In genomic region chr9:34279431-34279830, GRCh38 we compare ENCODE assay signal across 1 cellular context.
TF ChIP-seq lines count a peak whose summit lies in the region.

No MANE protein-coding gene starts in this region.

TF ChIP-seq in GM23338, 12 proteins besides CTCF, POLR2A, EP300 and RAD21 (continued from another document):
- TF ChIP-seq, protein P1, sequence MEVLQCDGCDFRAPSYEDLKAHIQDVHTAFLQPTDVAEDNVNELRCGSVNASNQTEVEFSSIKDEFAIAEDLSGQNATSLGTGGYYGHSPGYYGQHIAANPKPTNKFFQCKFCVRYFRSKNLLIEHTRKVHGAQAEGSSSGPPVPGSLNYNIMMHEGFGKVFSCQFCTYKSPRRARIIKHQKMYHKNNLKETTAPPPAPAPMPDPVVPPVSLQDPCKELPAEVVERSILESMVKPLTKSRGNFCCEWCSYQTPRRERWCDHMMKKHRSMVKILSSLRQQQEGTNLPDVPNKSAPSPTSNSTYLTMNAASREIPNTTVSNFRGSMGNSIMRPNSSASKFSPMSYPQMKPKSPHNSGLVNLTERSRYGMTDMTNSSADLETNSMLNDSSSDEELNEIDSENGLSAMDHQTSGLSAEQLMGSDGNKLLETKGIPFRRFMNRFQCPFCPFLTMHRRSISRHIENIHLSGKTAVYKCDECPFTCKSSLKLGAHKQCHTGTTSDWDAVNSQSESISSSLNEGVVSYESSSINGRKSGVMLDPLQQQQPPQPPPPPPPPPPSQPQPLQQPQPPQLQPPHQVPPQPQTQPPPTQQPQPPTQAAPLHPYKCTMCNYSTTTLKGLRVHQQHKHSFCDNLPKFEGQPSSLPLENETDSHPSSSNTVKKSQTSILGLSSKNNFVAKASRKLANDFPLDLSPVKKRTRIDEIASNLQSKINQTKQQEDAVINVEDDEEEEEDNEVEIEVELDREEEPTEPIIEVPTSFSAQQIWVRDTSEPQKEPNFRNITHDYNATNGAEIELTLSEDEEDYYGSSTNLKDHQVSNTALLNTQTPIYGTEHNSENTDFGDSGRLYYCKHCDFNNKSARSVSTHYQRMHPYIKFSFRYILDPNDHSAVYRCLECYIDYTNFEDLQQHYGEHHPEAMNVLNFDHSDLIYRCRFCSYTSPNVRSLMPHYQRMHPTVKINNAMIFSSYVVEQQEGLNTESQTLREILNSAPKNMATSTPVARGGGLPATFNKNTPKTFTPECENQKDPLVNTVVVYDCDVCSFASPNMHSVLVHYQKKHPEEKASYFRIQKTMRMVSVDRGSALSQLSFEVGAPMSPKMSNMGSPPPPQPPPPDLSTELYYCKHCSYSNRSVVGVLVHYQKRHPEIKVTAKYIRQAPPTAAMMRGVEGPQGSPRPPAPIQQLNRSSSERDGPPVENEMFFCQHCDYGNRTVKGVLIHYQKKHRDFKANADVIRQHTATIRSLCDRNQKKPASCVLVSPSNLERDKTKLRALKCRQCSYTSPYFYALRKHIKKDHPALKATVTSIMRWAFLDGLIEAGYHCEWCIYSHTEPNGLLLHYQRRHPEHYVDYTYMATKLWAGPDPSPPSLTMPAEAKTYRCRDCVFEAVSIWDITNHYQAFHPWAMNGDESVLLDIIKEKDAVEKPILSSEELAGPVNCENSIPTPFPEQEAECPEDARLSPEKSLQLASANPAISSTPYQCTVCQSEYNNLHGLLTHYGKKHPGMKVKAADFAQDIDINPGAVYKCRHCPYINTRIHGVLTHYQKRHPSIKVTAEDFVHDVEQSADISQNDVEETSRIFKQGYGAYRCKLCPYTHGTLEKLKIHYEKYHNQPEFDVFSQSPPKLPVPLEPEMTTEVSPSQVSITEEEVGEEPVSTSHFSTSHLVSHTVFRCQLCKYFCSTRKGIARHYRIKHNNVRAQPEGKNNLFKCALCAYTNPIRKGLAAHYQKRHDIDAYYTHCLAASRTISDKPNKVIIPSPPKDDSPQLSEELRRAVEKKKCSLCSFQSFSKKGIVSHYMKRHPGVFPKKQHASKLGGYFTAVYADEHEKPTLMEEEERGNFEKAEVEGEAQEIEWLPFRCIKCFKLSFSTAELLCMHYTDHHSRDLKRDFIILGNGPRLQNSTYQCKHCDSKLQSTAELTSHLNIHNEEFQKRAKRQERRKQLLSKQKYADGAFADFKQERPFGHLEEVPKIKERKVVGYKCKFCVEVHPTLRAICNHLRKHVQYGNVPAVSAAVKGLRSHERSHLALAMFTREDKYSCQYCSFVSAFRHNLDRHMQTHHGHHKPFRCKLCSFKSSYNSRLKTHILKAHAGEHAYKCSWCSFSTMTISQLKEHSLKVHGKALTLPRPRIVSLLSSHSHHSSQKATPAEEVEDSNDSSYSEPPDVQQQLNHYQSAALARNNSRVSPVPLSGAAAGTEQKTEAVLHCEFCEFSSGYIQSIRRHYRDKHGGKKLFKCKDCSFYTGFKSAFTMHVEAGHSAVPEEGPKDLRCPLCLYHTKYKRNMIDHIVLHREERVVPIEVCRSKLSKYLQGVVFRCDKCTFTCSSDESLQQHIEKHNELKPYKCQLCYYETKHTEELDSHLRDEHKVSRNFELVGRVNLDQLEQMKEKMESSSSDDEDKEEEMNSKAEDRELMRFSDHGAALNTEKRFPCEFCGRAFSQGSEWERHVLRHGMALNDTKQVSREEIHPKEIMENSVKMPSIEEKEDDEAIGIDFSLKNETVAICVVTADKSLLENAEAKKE (CRISPR knock-in tag; IDR thresholded peaks at IDR 0.05): no peak
